In the genomic region with DNA sequence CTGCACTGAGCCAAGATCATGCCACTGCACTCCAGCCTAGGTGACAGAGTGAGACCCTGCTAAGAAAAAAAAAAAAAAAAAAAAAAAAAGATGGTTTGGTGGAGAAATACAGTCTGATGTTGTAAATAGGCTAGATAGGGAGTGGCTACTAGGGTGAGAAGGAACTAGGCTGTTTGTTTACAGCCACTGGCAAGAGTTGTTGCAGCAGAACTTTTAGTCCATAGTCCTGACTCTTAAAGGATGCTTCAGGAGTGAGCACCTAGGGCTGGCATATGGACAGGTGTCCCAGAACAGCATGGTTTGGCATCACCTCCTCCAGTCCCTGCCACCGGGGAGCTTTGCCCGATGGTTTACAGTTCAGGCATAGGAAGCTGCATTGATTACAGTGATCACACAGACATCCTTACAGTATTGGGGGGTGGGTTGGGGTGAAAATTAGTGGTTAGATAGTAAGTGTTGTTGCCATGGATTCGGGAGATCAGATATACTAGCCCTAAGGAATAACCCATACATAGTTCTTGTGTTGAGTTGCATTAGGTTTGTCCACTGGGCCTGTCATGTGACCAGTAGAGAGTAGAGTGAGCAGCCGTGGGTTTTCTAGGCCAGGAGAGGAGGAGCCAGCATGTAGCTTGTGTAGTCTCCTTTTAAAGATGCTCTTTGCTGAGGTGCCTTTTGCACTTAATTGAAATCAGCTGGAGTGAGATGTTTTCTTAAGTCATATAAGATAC, we compare ENCODE assay signal across 16 cellular contexts. TPM values are rescaled to one million over a fixed set of nuclear protein-coding genes. Genes with fewer than 3 reads are reported as not detected.
DNase-seq lines count a peak whose midpoint lies in the region; ATAC-seq, FAIRE-seq and TF ChIP-seq lines count a peak whose summit lies in the region.
"Had no signal": no experiment of that assay in that cellular context is flagged by ENCODE, and none has a peak within 500 bp of the region (broad histone marks: within the 10 kb centered on the region; RNA-seq: fewer than 3 reads in every experiment).

No MANE protein-coding gene starts in this region.

- WGBS in right lobe of liver (ENCODE audit: insufficient coverage, low coverage, low lambda C conversion rate, missing lambda C conversion rate), result 54% methylated on average over 2 of the region's 4 CpGs
- 94% methylated on average over 4 of the region's 4 CpGs for WGBS in HepG2 (ENCODE audit: low lambda C conversion rate)

- no peak for TF ChIP-seq POLR2A in right lobe of liver (IDR thresholded peaks at IDR 0.05)
- TF ChIP-seq POLR2A in HepG2 (IDR thresholded peaks at IDR 0.05; ENCODE audit: insufficient read depth in 1 of 2, low read depth in 2 of 2, low read length in 2 of 2), result no peak

- no peaks in the 10 kb centered on the region for H3K27me3 ChIP-seq in right lobe of liver
- H3K27me3 ChIP-seq in HepG2 (ENCODE audit: control insufficient read depth in 1 of 2, insufficient read depth in 2 of 2, low read length in 2 of 2), result no peaks in the 10 kb centered on the region
- no peaks in the 10 kb centered on the region for H3K27me3 ChIP-seq in osteoblast (ENCODE audit: insufficient read depth, low read length)

- H3K4me3 ChIP-seq in right lobe of liver (no peak overlapping the region), HepG2 (replicated peaks in 1 of 3; ENCODE audit: insufficient read depth in 1 of 3, low read depth in 2 of 3, low read length in 3 of 3) (no peak overlapping the region), mucosa of descending colon (no peak overlapping the region), osteoblast (ENCODE audit: insufficient read depth, low read length) (no peak overlapping the region)
- H3K4me3 ChIP-seq: skin epidermis had no signal

- no peaks in the 10 kb centered on the region for H3K9me3 ChIP-seq in right lobe of liver
- H3K9me3 ChIP-seq in HepG2 (ENCODE audit: low read length), result no peaks in the 10 kb centered on the region
- H3K9me3 ChIP-seq in mucosa of descending colon, result no peaks in the 10 kb centered on the region
- no peaks in the 10 kb centered on the region for H3K9me3 ChIP-seq in osteoblast (ENCODE audit: low read depth, low read length)

- in situ Hi-C loops in HepG2 (cut with HindIII; ENCODE audit: extremely low pct_ligation_motif_present, low pct_unique_long_range_greater_than_20kb), result no loop called here

- no peak overlapping the region for H3K9ac ChIP-seq in HepG2 (ENCODE audit: insufficient read depth, low read depth, low read length)

- H2AFZ ChIP-seq in HepG2 (ENCODE audit: low read length) (no peak overlapping the region), osteoblast (ENCODE audit: low read length) (no peak overlapping the region)

- H3K4me2 ChIP-seq in HepG2 (ENCODE audit: low read depth, low read length) (no peak overlapping the region), osteoblast (ENCODE audit: insufficient read depth, low read length) (no peak overlapping the region)

- ATAC-seq in right lobe of liver (peak; percentile 36 to 71 (median 55)), HepG2 (no peak; the same call in 2 of the 3 replicates), mucosa of descending colon (peak; percentile 32), HG02571 (IDR thresholded peaks at IDR 0.05; ENCODE audit: unreplicated experiment) (no peak)

- intact Hi-C loops in right lobe of liver (cut with DNase I), result no loop called here
- intact Hi-C loops in HepG2 (cut with micrococcal nuclease; ENCODE audit: unreplicated experiment), result no loop called here
- intact Hi-C loops in mucosa of descending colon (cut with DNase I, micrococcal nuclease), result no loop called here

- POLR2A ChIA-PET in HepG2 (lab: Yijun Ruan, JAX), result no interaction called here

- FAIRE-seq in HepG2 (lab: Jason Lieb, UNC), result no peak

- DNase-seq in right lobe of liver, result no peak
- no peak for DNase-seq in HepG2 (ENCODE audit: low spot score)
- DNase-seq in cerebellar cortex (ENCODE audit: low spot score), result peak; percentile 75
- no peak for DNase-seq in mucosa of descending colon
- no peak for DNase-seq in HCEC 1CT
- DNase-seq in stimulated activated CD4-positive, alpha-beta T cell treated with anti-CD3 and anti-CD28 coated beads, Interleukin-2, amount 100 ng/mL, for 48 hours, result no peak
- no peak for DNase-seq in osteoblast (ENCODE audit: insufficient read length, low spot score, missing footprints)
- DNase-seq: activated naive CD4-positive, alpha-beta T cell treated with anti-CD3 and anti-CD28 coated beads, Interleukin-2, amount 50 U/mL, for 16 hours; foreskin melanocyte; KBM-7; mesenchymal stem cell; NCI-H1092 treated with DMSO at 0.1 percent for 48 hours; stimulated activated naive CD4-positive, alpha-beta T cell had no signal

- CTCF ChIA-PET in HepG2 (lab: Yijun Ruan, JAX; ENCODE audit: low intra/inter-chr PET ratio, low total read pairs), result no interaction called here

- H3K4me1 ChIP-seq in right lobe of liver (peaks cover 0 to under 1% (median 0%) of the 10 kb centered on the region in 4 donors), HepG2 (ENCODE audit: insufficient read depth, low read length) (no peaks in the 10 kb centered on the region), mucosa of descending colon (ENCODE audit: low read depth) (no peaks in the 10 kb centered on the region), osteoblast (ENCODE audit: insufficient read depth, low read length) (peaks cover 8% of the 10 kb centered on the region)

- H3K27ac ChIP-seq in right lobe of liver, result no peak overlapping the region
- H3K27ac ChIP-seq in HepG2 (ENCODE audit: extremely low read length, insufficient read depth, low read length), result no peak overlapping the region
- no peak overlapping the region for H3K27ac ChIP-seq in osteoblast (ENCODE audit: low read depth, low read length)
- H3K27ac ChIP-seq: RWPE1, skin epidermis had no signal

- TF ChIP-seq CTCF in right lobe of liver (IDR thresholded peaks at IDR 0.05), result no peak
- no peak for TF ChIP-seq CTCF in HepG2 (CRISPR knock-in tag; IDR thresholded peaks at IDR 0.05)
- no peak for TF ChIP-seq CTCF in mucosa of descending colon (IDR thresholded peaks at IDR 0.05)
- TF ChIP-seq CTCF in osteoblast (IDR thresholded peaks at IDR 0.05; ENCODE audit: extremely low read depth, low read depth, low read length), result no peak

- H3K36me3 ChIP-seq in right lobe of liver, result peaks cover 0 to 36% (median 13%) of the 10 kb centered on the region in 4 donors
- peaks cover 21 to 53% of the 10 kb centered on the region in 2 experiments for H3K36me3 ChIP-seq in HepG2 (replicated peaks in 1 of 2; ENCODE audit: control insufficient read depth in 1 of 2, insufficient read depth in 2 of 2, low read length in 2 of 2)
- no peaks in the 10 kb centered on the region for H3K36me3 ChIP-seq in mucosa of descending colon (ENCODE audit: low read depth)
- peaks cover 25% of the 10 kb centered on the region for H3K36me3 ChIP-seq in osteoblast (ENCODE audit: insufficient read depth, low read length)

- no peaks in the 10 kb centered on the region; the same call in none of the 2 replicates for H4K20me1 ChIP-seq in HepG2 (ENCODE audit: insufficient read depth, low read length)
- H4K20me1 ChIP-seq in osteoblast (ENCODE audit: insufficient read depth, low read length), result peaks cover 22% of the 10 kb centered on the region

- TF ChIP-seq EP300 in HepG2 (IDR thresholded peaks at IDR 0.05; ENCODE audit: low read depth in 2 of 2, low read length in 2 of 2) (no peak), HepG2 (CRISPR knock-in tag; IDR thresholded peaks at IDR 0.05; ENCODE audit: borderline replicate concordance) (no peak)

- no TSS peak for BruUV-seq in HepG2 (replicated peaks; lab: Mats Ljungman, UMichigan)

- no peak for TF ChIP-seq RAD21 in HepG2 (CRISPR knock-in tag; IDR thresholded peaks at IDR 0.05)

- H3K79me2 ChIP-seq in HepG2 (ENCODE audit: insufficient read depth, low read length) (no peaks in the 10 kb centered on the region), osteoblast (ENCODE audit: insufficient read depth, low read length) (peaks cover 56% of the 10 kb centered on the region)

TF ChIP-seq in HepG2, 621 proteins besides CTCF, POLR2A, EP300 and RAD21 (continues in another document):
- TF ChIP-seq ZNF138 (CRISPR knock-in tag; IDR thresholded peaks at IDR 0.05; ENCODE audit: low read depth), result no peak
- TF ChIP-seq SMC3 (IDR thresholded peaks at IDR 0.05; ENCODE audit: low read length), result no peak
- TF ChIP-seq, protein P1, sequence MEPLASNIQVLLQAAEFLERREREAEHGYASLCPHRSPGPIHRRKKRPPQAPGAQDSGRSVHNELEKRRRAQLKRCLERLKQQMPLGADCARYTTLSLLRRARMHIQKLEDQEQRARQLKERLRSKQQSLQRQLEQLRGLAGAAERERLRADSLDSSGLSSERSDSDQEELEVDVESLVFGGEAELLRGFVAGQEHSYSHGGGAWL (CRISPR knock-in tag; IDR thresholded peaks at IDR 0.05), result no peak
- TF ChIP-seq, protein P2, sequence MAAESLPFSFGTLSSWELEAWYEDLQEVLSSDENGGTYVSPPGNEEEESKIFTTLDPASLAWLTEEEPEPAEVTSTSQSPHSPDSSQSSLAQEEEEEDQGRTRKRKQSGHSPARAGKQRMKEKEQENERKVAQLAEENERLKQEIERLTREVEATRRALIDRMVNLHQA (CRISPR knock-in tag; IDR thresholded peaks at IDR 0.05), result no peak

RNA-seq across cellular contexts. Expression of a gene that starts 35.9 kb away (rescaled TPM):
- total RNA-seq in right lobe of liver (10 to 100 TPM in 4 of 6 experiments, 1 to 10 TPM in 2; 8.6 to 17.6 (median 11.6) TPM), HepG2 (2016; rRNA removed; fragmentation: Illumina TruSeq; extraction: Trizol) (19.6 and 20.7 TPM in 2 replicates), mucosa of descending colon (10 to 100 TPM in 2 of 3 donors, 1 to 10 TPM in 1; 9.9 to 31.4 (median 13.5) TPM), osteoblast (34.7 and 35.9 TPM in 2 replicates)
- total RNA-seq in HepG2 (2016; cell fraction: cytosol; rRNA removed; fragmentation: Illumina TruSeq; extraction: Trizol; ENCODE audit: low read depth), result 38.1 and 44.9 TPM in 2 replicates
- total RNA-seq in HepG2 (2016; cell fraction: insoluble cytoplasmic fraction; rRNA removed; fragmentation: Illumina TruSeq; extraction: Trizol), result 19.4 and 21.1 TPM in 2 replicates
- 26.2 and 28.8 TPM in 2 replicates for total RNA-seq in HepG2 (2016; cell fraction: membrane; rRNA removed; fragmentation: Illumina TruSeq; extraction: Trizol)
- total RNA-seq in HepG2 (2016; cell fraction: nucleus; rRNA removed; fragmentation: Illumina TruSeq; extraction: Trizol), result 22.1 and 22.3 TPM in 2 replicates
- 9.6 and 10.3 TPM in 2 replicates for polyA plus RNA-seq in HepG2 (2011; rRNA removed)
- 5.2 and 8.8 TPM in 2 replicates for polyA plus RNA-seq in HepG2 (2011; cell fraction: cytosol; rRNA removed)
- polyA plus RNA-seq in HepG2 (2011; cell fraction: nucleus; rRNA removed), result 4.3 and 5.7 TPM in 2 replicates
- 13.8 and 15.9 TPM in 2 replicates for polyA plus RNA-seq in HepG2 (2012)
- 2.2 and 2.6 TPM in 2 replicates for polyA plus RNA-seq in HepG2 (2016; cell fraction: cytosol; fragmentation: Illumina TruSeq; extraction: Trizol; ENCODE audit: low read depth)
- 15.8 and 16.5 TPM in 2 replicates for polyA plus RNA-seq in HepG2 (2016; cell fraction: insoluble cytoplasmic fraction; fragmentation: Illumina TruSeq; extraction: Trizol; ENCODE audit: low read depth)
- 7.6 and 8.4 TPM in 2 replicates for polyA plus RNA-seq in HepG2 (2016; cell fraction: membrane; fragmentation: Illumina TruSeq; extraction: Trizol; ENCODE audit: low read depth)
- polyA plus RNA-seq in HepG2 (2016; cell fraction: nucleus; fragmentation: Illumina TruSeq; extraction: Trizol; ENCODE audit: insufficient read depth, low read depth), result 18.8 and 21.5 TPM in 2 replicates
- 14.9 and 19.7 TPM in 2 replicates for polyA minus RNA-seq in HepG2 (2011; rRNA and poly(A)+ RNA removed; ENCODE audit: low replicate concordance)
- polyA minus RNA-seq in HepG2 (2011; cell fraction: cytosol; rRNA and poly(A)+ RNA removed), result 15.5 and 21.6 TPM in 2 replicates
- 30.3 and 31.8 TPM in 2 replicates for polyA minus RNA-seq in HepG2 (2011; cell fraction: nucleus; rRNA and poly(A)+ RNA removed)

Comparison
In these comparisons a context has a peak if more than half of its experiments do, and no peak if none do; other contexts are left out.
1. ATAC-seq: peak in right lobe of liver (4 of 4) and mucosa of descending colon (single experiment); none in HepG2 (single experiment) and HG02571 (single experiment).